ENCODE assay signal across 24 cellular contexts in the genomic region with DNA sequence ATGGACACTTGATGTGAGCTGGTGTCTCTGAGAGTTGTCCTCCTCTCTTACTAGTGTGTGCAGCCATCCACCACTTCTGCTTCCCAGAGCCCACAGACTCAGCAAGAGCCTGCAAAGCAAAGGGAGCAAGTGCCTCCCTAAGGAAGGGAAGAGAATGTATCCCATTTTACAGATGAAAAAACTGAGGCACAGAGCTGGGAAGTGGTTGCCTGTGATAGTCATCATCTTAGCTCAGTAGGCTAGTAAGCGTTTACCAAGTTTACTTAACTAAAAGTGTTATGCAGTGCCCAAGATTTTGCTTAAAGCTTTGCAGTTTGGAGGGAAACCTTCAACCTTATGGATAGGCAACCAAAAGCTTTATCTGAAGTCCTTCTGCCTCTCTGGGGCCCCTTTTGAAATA. TPM values are rescaled to one million over a fixed set of nuclear protein-coding genes. Genes with fewer than 3 reads are reported as not detected.
"Had no signal": no experiment of that assay in that cellular context is flagged by ENCODE, and none has a peak within 500 bp of the region (broad histone marks: within the 10 kb centered on the region; RNA-seq: fewer than 3 reads in every experiment).

No MANE protein-coding gene starts in this region.

- H3K27me3 ChIP-seq: SJSA1 had no signal

- H3K4me3 ChIP-seq: SJSA1, SK-N-MC had no signal

- DNase-seq: Kasumi-1, KG1, MM.1S, NCI-H1092 treated with DMSO at 0.1 percent for 48 hours, NCI-H1436, NCI-H187, NCI-H2029, NCI-H2081 treated with DMSO at 0.1 percent for 48 hours, NCI-H2171, NCI-H226, NCI-H446, NCI-H510A, NCI-H524 treated with DMSO at 0.1 percent for 48 hours, NCI-H69, NCI-H774, Right ventricle myocardium superior, RPMI8226, SIG-M5 had no signal

- H3K27ac ChIP-seq: HL-60, SJSA1, SK-N-MC had no signal

- FAIRE-seq: HTR-8/SVneo, RCC 7860 had no signal

- H3K9me3 ChIP-seq: SJSA1 had no signal

RNA-seq across cellular contexts. Expression of a gene that starts 47.1 kb away (rescaled TPM):
- total RNA-seq: OCI-LY7 had no signal
